ENCODE assay signal across 8 cellular contexts in genomic region chr1:97560714-97561113, GRCh38.
"Had no signal": no experiment of that assay in that cellular context is flagged by ENCODE, and none has a peak within 500 bp of the region (broad histone marks: within the 10 kb centered on the region; RNA-seq: fewer than 3 reads in every experiment).

No MANE protein-coding gene starts in this region.

- H3K4me3 ChIP-seq: HAP-1 had no signal

- H3K4me1 ChIP-seq: HAP-1 had no signal

- DNase-seq: GOT3, H7, IMR-90, KBM-7 had no signal

- H3K36me3 ChIP-seq: HAP-1 had no signal

- H3K4me2 ChIP-seq: KMS-11 had no signal

- H3K9me3 ChIP-seq: HAP-1 had no signal

- ATAC-seq: HCT116 had no signal

- H3K27ac ChIP-seq: HL-60, KMS-11 had no signal

- H3K9ac ChIP-seq: KMS-11 had no signal
